In genomic region chr2:164203131-164203530, GRCh38 we compare ENCODE assay signal across 18 cellular contexts.
A peak's percentile ranks its signal among the peaks of the same experiment; 100 is the strongest.
DNase-seq lines count a peak whose midpoint lies in the region; TF ChIP-seq lines count a peak whose summit lies in the region.
"Had no signal": no experiment of that assay in that cellular context is flagged by ENCODE, and none has a peak within 500 bp of the region (broad histone marks: within the 10 kb centered on the region; RNA-seq: fewer than 3 reads in every experiment).

No MANE protein-coding gene starts in this region.

- no peak overlapping the region for H3K4me2 ChIP-seq in neuronal stem cell (ENCODE audit: insufficient read depth, low read length, poor library complexity, severe bottlenecking)
- H3K4me2 ChIP-seq in smooth muscle cell = no peak overlapping the region

- no peaks in the 10 kb centered on the region for H3K27me3 Mint-ChIP-seq in HFFc6 (ENCODE audit: insufficient read depth)
- H3K27me3 Mint-ChIP-seq: CD4-positive, alpha-beta memory T cell had no signal

- no peak for TF ChIP-seq CTCF in AG10803 (conservative IDR thresholded peaks at IDR 0.05; ENCODE audit: low read length)
- no peak for TF ChIP-seq CTCF in HFFc6 (IDR thresholded peaks at IDR 0.05)
- no peak for TF ChIP-seq CTCF in stomach (IDR thresholded peaks at IDR 0.05)
- no peak for TF ChIP-seq CTCF in smooth muscle cell (IDR thresholded peaks at IDR 0.05; ENCODE audit: borderline replicate concordance, insufficient read depth, poor library complexity, severe bottlenecking)

- no peak overlapping the region for H3K4me3 ChIP-seq in AG10803 (ENCODE audit: low read length)
- H3K4me3 ChIP-seq in neuronal stem cell (ENCODE audit: low read length in 2 of 2) = no peak overlapping the region
- H3K4me3 ChIP-seq in stomach = no peak overlapping the region
- H3K4me3 ChIP-seq in smooth muscle cell = no peak overlapping the region
- H3K4me3 ChIP-seq: HAP-1 had no signal

- no peak overlapping the region for H3K18ac ChIP-seq in neuronal stem cell (ENCODE audit: low read length)

- no peaks in the 10 kb centered on the region for H3K4me1 Mint-ChIP-seq in HFFc6 (ENCODE audit: low read depth)
- H3K4me1 Mint-ChIP-seq: CD4-positive, alpha-beta memory T cell had no signal

- no peak overlapping the region for H2AFZ ChIP-seq in neuronal stem cell (ENCODE audit: low read length)
- no peak overlapping the region for H2AFZ ChIP-seq in smooth muscle cell (ENCODE audit: low read depth)

- H3K9ac ChIP-seq in neuronal stem cell (ENCODE audit: low read depth, low read length, poor library complexity) (no peak overlapping the region), smooth muscle cell (ENCODE audit: low read depth) (no peak overlapping the region)

- no peak overlapping the region for H3K27ac ChIP-seq in neuronal stem cell (replicated peaks; ENCODE audit: low read length)
- H3K27ac ChIP-seq in stomach = no peak overlapping the region
- H3K27ac ChIP-seq in smooth muscle cell (ENCODE audit: low read depth) = no peak overlapping the region
- H3K27ac ChIP-seq: 22Rv1 had no signal

- no peak overlapping the region for H3K4ac ChIP-seq in neuronal stem cell (ENCODE audit: low read length)

- H3K27me3 ChIP-seq in neuronal stem cell (ENCODE audit: control insufficient read depth in 3 of 3, insufficient read depth in 3 of 3, low read depth in 1 of 3, low read length in 3 of 3) (no peaks in the 10 kb centered on the region), stomach (no peaks in the 10 kb centered on the region), smooth muscle cell (ENCODE audit: low read depth) (no peaks in the 10 kb centered on the region)

- no peaks in the 10 kb centered on the region for H3F3A ChIP-seq in smooth muscle cell (ENCODE audit: low read depth)

- H3K27ac Mint-ChIP-seq in HFFc6 = no peak overlapping the region
- H3K27ac Mint-ChIP-seq: CD4-positive, alpha-beta memory T cell had no signal

- no peak for TF ChIP-seq EP300 in stomach (IDR thresholded peaks at IDR 0.05)

- peaks cover 17% of the 10 kb centered on the region for H3K9me3 Mint-ChIP-seq in HFFc6

- H3K79me1 ChIP-seq in neuronal stem cell (ENCODE audit: low read depth, low read length) = no peaks in the 10 kb centered on the region

- H2BK5ac ChIP-seq in neuronal stem cell (ENCODE audit: low read length) = no peak overlapping the region

- no peak overlapping the region for H3K4me3 Mint-ChIP-seq in HFFc6
- H3K4me3 Mint-ChIP-seq: CD4-positive, alpha-beta memory T cell had no signal

- peaks cover 2 to 4% of the 10 kb centered on the region in 2 donors for H3K4me1 ChIP-seq in neuronal stem cell (ENCODE audit: control insufficient read depth in 2 of 2, insufficient read depth in 1 of 2, low read depth in 1 of 2, low read length in 2 of 2)
- no peaks in the 10 kb centered on the region for H3K4me1 ChIP-seq in stomach
- no peaks in the 10 kb centered on the region for H3K4me1 ChIP-seq in smooth muscle cell (ENCODE audit: low read depth)
- H3K4me1 ChIP-seq: HAP-1 had no signal

- intact Hi-C loops in stomach (cut with DNase I; ENCODE audit: low total_unique reads) = no loop called here

- H2BK15ac ChIP-seq in neuronal stem cell (ENCODE audit: low read length) = no peak overlapping the region

- H4K20me1 ChIP-seq in smooth muscle cell (ENCODE audit: low read depth) = no peaks in the 10 kb centered on the region

- no peak overlapping the region for H4K8ac ChIP-seq in neuronal stem cell (ENCODE audit: low read depth, low read length)

- H2BK120ac ChIP-seq in neuronal stem cell (ENCODE audit: low read depth, low read length) = no peak overlapping the region

- peak; percentile 65 for DNase-seq in AG10803 (ENCODE audit: low read depth)
- peak; percentile 17 for DNase-seq in GM04503 (ENCODE audit: low read depth)
- peak; percentile 3 for DNase-seq in amniotic epithelial cell (ENCODE audit: low read depth)
- peak; percentile 69 for DNase-seq in fibroblast of peridontal ligament (ENCODE audit: extremely low read depth)
- DNase-seq in neuronal stem cell (ENCODE audit: low spot score) = no peak
- no peak for DNase-seq in HFFc6
- no peak for DNase-seq in stomach
- DNase-seq in smooth muscle cell (lab: John Stamatoyannopoulos, UW; ENCODE audit: unreplicated experiment) = no peak
- DNase-seq: AML-193; C1 segment of cervical spinal cord; Calu3; CD4-positive, alpha-beta memory T cell; COR-L47; DMS153; DND-41; GOT3 had no signal

- no peak overlapping the region for H4K91ac ChIP-seq in neuronal stem cell (ENCODE audit: low read depth, low read length, poor library complexity)

- no peak overlapping the region for H2AK5ac ChIP-seq in neuronal stem cell (ENCODE audit: low read depth, low read length)

- no peak overlapping the region for H2BK12ac ChIP-seq in neuronal stem cell (ENCODE audit: low read length)

- H3K23ac ChIP-seq in neuronal stem cell (ENCODE audit: low read depth, low read length, poor library complexity) = no peak overlapping the region

- H3K36me3 ChIP-seq in neuronal stem cell (replicated peaks in 1 of 2; ENCODE audit: control insufficient read depth in 2 of 2, insufficient read depth in 2 of 2, low read length in 2 of 2) (no peaks in the 10 kb centered on the region), stomach (no peaks in the 10 kb centered on the region), smooth muscle cell (ENCODE audit: low read depth) (no peaks in the 10 kb centered on the region)
- H3K36me3 ChIP-seq: HAP-1 had no signal

- no CpG with 5 or more reads among the region's 3 CpGs for WGBS in neuronal stem cell (ENCODE audit: extremely low coverage in 2 of 2, insufficient read length in 2 of 2, insufficient replicate concordance in 1 of 2), 2 donors
- 67 to 82% (median 76%) methylated on average over 3 of the region's 3 CpGs for WGBS in stomach, 5 donors
- WGBS in smooth muscle cell (ENCODE audit: low lambda C conversion rate) = 79% methylated on average over 3 of the region's 3 CpGs

- no peaks in the 10 kb centered on the region for H3K9me3 ChIP-seq in neuronal stem cell (replicated peaks in 1 of 2; ENCODE audit: control insufficient read depth in 2 of 2, insufficient read depth in 1 of 2, low read depth in 1 of 2, low read length in 2 of 2)
- H3K9me3 ChIP-seq in stomach = no peaks in the 10 kb centered on the region
- no peaks in the 10 kb centered on the region for H3K9me3 ChIP-seq in smooth muscle cell (replicated peaks; ENCODE audit: low read depth)
- H3K9me3 ChIP-seq: HAP-1 had no signal

- TF ChIP-seq POLR2A in stomach (IDR thresholded peaks at IDR 0.05) = no peak

- H3K14ac ChIP-seq in neuronal stem cell (ENCODE audit: low read length) = no peak overlapping the region

- no peaks in the 10 kb centered on the region for H3K36me3 Mint-ChIP-seq in HFFc6 (ENCODE audit: low read depth)
- H3K36me3 Mint-ChIP-seq: CD4-positive, alpha-beta memory T cell had no signal

- no peaks in the 10 kb centered on the region for H3K79me2 ChIP-seq in smooth muscle cell (ENCODE audit: low read depth)

Comparison
In these comparisons a context has a peak if more than half of its experiments do, and no peak if none do; other contexts are left out.
1. DNase-seq: peak in AG10803 (single experiment), GM04503 (single experiment), amniotic epithelial cell (single experiment) and fibroblast of peridontal ligament (single experiment); none in neuronal stem cell (single experiment), HFFc6 (single experiment), stomach (single experiment) and smooth muscle cell (single experiment).